ENCODE assay signal across 1 cellular context in genomic region chr2:217834744-217835513, GRCh38.
TF ChIP-seq lines count a peak whose summit lies in the region.

No MANE protein-coding gene starts in this region.

TF ChIP-seq in SK-N-SH treated with all-trans-retinoic acid at 6 μM for 48 hours, 23 proteins besides CTCF, POLR2A, EP300 and RAD21 (continued from another document):
- TF ChIP-seq, protein P1, sequence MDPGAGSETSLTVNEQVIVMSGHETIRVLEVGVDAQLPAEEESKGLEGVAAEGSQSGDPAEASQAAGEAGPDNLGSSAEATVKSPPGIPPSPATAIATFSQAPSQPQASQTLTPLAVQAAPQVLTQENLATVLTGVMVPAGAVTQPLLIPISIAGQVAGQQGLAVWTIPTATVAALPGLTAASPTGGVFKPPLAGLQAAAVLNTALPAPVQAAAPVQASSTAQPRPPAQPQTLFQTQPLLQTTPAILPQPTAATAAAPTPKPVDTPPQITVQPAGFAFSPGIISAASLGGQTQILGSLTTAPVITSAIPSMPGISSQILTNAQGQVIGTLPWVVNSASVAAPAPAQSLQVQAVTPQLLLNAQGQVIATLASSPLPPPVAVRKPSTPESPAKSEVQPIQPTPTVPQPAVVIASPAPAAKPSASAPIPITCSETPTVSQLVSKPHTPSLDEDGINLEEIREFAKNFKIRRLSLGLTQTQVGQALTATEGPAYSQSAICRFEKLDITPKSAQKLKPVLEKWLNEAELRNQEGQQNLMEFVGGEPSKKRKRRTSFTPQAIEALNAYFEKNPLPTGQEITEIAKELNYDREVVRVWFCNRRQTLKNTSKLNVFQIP (CRISPR knock-in tag; IDR thresholded peaks at IDR 0.05; ENCODE audit: borderline replicate concordance, low read depth), result no peak
- TF ChIP-seq ZFP30 (CRISPR knock-in tag; IDR thresholded peaks at IDR 0.05) (no peak), ZNF70 (CRISPR knock-in tag; IDR thresholded peaks at IDR 0.05) (no peak), TCF4 (CRISPR knock-in tag; IDR thresholded peaks at IDR 0.05; ENCODE audit: borderline replicate concordance) (no peak), RARB (CRISPR knock-in tag; IDR thresholded peaks at IDR 0.05) (no peak), TOX (CRISPR knock-in tag; IDR thresholded peaks at IDR 0.05; ENCODE audit: borderline replicate concordance) (no peak), ZC3H10 (CRISPR knock-in tag; IDR thresholded peaks at IDR 0.05) (no peak), ZNF8 (CRISPR knock-in tag; IDR thresholded peaks at IDR 0.05) (no peak), PPARA (CRISPR knock-in tag; IDR thresholded peaks at IDR 0.05; ENCODE audit: borderline replicate concordance) (no peak), ESRRG (CRISPR knock-in tag; IDR thresholded peaks at IDR 0.05) (no peak)
TF ChIP-seq in SK-N-SH treated with all-trans-retinoic acid at 6 μM for 48 hours: peak in this region for 0.
